22 cellular contexts compared by ENCODE assay signal in the genomic region with DNA sequence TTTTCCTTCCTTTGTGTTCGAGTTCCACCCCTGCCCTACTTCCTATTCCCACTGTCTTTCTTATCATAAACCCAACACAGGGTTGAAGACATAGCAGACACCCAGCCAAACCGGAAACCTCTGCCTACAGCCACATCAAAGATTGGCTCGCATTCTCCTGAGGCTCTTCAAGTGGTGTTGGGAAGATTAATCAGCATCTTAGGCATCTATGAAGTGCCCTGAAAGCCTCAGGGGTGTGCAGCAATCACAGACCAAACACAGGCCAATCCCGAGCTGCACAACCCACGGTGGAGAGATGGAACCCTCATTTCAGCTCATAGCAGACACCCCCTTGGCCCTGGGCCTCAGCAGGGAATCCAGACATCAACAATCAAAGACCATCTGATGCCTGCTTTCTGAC.
DNase-seq lines count a peak whose midpoint lies in the region; ATAC-seq, FAIRE-seq and TF ChIP-seq lines count a peak whose summit lies in the region.
"Had no signal": no experiment of that assay in that cellular context is flagged by ENCODE, and none has a peak within 500 bp of the region (broad histone marks: within the 10 kb centered on the region; RNA-seq: fewer than 3 reads in every experiment).

No MANE protein-coding gene starts in this region.

- DNase-seq in HepG2 (ENCODE audit: low spot score) = no peak
- no peak for DNase-seq in Panc1 (ENCODE audit: low read depth, low spot score)
- peak; percentile 68 for DNase-seq in dermis blood vessel endothelial cell
- no peak for DNase-seq in smooth muscle cell (lab: John Stamatoyannopoulos, UW; ENCODE audit: unreplicated experiment)
- no peak for DNase-seq in cortex of kidney (lab: John Stamatoyannopoulos, UW)
- DNase-seq in DMS53 treated with DMSO at 0.1 percent for 48 hours (lab: John Stamatoyannopoulos, UW; ENCODE audit: unreplicated experiment) = no peak
- DNase-seq: activated effector memory CD4-positive, alpha-beta T cell treated with anti-CD3 and anti-CD28 coated beads, Interleukin-2, amount 50 U/mL, for 16 hours; body of pancreas; COR-L47; effector CD8-positive, alpha-beta T cell; left ventricle myocardium inferior; NCI-H446 treated with DMSO at 0.1 percent for 48 hours; SK-N-SH; spleen; stimulated activated naive CD4-positive, alpha-beta T cell; uterus; WERI-Rb-1 had no signal

- TF ChIP-seq EP300 in HepG2 (IDR thresholded peaks at IDR 0.05; ENCODE audit: low read depth in 2 of 2, low read length in 2 of 2) (no peak), HepG2 (CRISPR knock-in tag; IDR thresholded peaks at IDR 0.05; ENCODE audit: borderline replicate concordance) (no peak)

- CTCF ChIA-PET in HepG2 (lab: Yijun Ruan, JAX; ENCODE audit: low intra/inter-chr PET ratio, low total read pairs) = no interaction called here
- CTCF ChIA-PET in Panc1 (lab: Charles Lee) = no interaction called here

- H3K79me2 ChIP-seq in HepG2 (ENCODE audit: insufficient read depth, low read length) (no peaks in the 10 kb centered on the region), smooth muscle cell (ENCODE audit: low read depth) (no peaks in the 10 kb centered on the region)

- intact Hi-C loops in HepG2 (cut with micrococcal nuclease; ENCODE audit: unreplicated experiment) (no loop called here), Panc1 (cut with micrococcal nuclease; ENCODE audit: unreplicated experiment) (no loop called here)

- FAIRE-seq in HepG2 (lab: Jason Lieb, UNC) = no peak
- FAIRE-seq: frontal cortex, pancreas had no signal

- H4K20me1 ChIP-seq in HepG2 (ENCODE audit: insufficient read depth, low read length) (no peaks in the 10 kb centered on the region), smooth muscle cell (ENCODE audit: low read depth) (no peaks in the 10 kb centered on the region)

- peaks cover 5% of the 10 kb centered on the region for H3F3A ChIP-seq in smooth muscle cell (ENCODE audit: low read depth)

- no peak for TF ChIP-seq POLR2A in HepG2 (IDR thresholded peaks at IDR 0.05; ENCODE audit: insufficient read depth in 1 of 2, low read depth in 2 of 2, low read length in 2 of 2)

- H3K27ac ChIP-seq in liver (ENCODE audit: low read depth in 1 of 2, low read length in 2 of 2) = no peak overlapping the region
- H3K27ac ChIP-seq in HepG2 (ENCODE audit: extremely low read length, insufficient read depth, low read length) = no peak overlapping the region
- peak overlapping the region; percentile 40; the same call in 1 of the 2 replicates for H3K27ac ChIP-seq in Panc1 (ENCODE audit: low read length)
- peak overlapping the region; percentile 45 for H3K27ac ChIP-seq in smooth muscle cell (ENCODE audit: low read depth)
- H3K27ac ChIP-seq: body of pancreas, KMS-11, left ventricle myocardium inferior, pancreas, uterus, WERI-Rb-1 had no signal

- H3K27me3 ChIP-seq in liver (ENCODE audit: control insufficient read depth in 4 of 4, insufficient read depth in 4 of 4, low read length in 3 of 4) (no peaks in the 10 kb centered on the region), HepG2 (ENCODE audit: control insufficient read depth in 1 of 2, insufficient read depth in 2 of 2, low read length in 2 of 2) (peaks cover 1 to 73% of the 10 kb centered on the region in 2 experiments; a peak in 4 of 5 replicates), Panc1 (ENCODE audit: control insufficient read depth, insufficient read depth, low read length) (no peaks in the 10 kb centered on the region), smooth muscle cell (ENCODE audit: low read depth) (no peaks in the 10 kb centered on the region)
- H3K27me3 ChIP-seq: body of pancreas, pancreas, spleen, uterus had no signal

- in situ Hi-C loops in HepG2 (cut with HindIII; ENCODE audit: extremely low pct_ligation_motif_present, low pct_unique_long_range_greater_than_20kb) = no loop called here
- in situ Hi-C loops in Panc1 (cut with HindIII; ENCODE audit: low pct_unique_long_range_greater_than_20kb, low sequenced_read_pairs) = no loop called here

- no peaks in the 10 kb centered on the region for H3K9me3 ChIP-seq in liver (ENCODE audit: control insufficient read depth in 4 of 4, low read length in 3 of 4)
- no peaks in the 10 kb centered on the region for H3K9me3 ChIP-seq in HepG2 (ENCODE audit: low read length)
- no peaks in the 10 kb centered on the region for H3K9me3 ChIP-seq in Panc1 (ENCODE audit: control insufficient read depth, insufficient read depth, low read depth, low read length)
- no peaks in the 10 kb centered on the region for H3K9me3 ChIP-seq in smooth muscle cell (replicated peaks; ENCODE audit: low read depth)
- H3K9me3 ChIP-seq: body of pancreas, left ventricle myocardium inferior, pancreas, SK-N-SH, spleen, uterus had no signal

- H2AFZ ChIP-seq in HepG2 (ENCODE audit: low read length) (no peak overlapping the region), smooth muscle cell (ENCODE audit: low read depth) (no peak overlapping the region)

- TF ChIP-seq CTCF in liver (IDR thresholded peaks at IDR 0.05; ENCODE audit: low read depth, low read length, missing input control) = no peak
- TF ChIP-seq CTCF in HepG2 (CRISPR knock-in tag; IDR thresholded peaks at IDR 0.05) = no peak
- no peak for TF ChIP-seq CTCF in Panc1 (IDR thresholded peaks at IDR 0.05)
- TF ChIP-seq CTCF in smooth muscle cell (IDR thresholded peaks at IDR 0.05; ENCODE audit: borderline replicate concordance, insufficient read depth, poor library complexity, severe bottlenecking) = no peak

- BruUV-seq in HepG2 (replicated peaks; lab: Mats Ljungman, UMichigan) (no TSS peak), Panc1 (replicated peaks; lab: Mats Ljungman, UMichigan) (no TSS peak)

- ATAC-seq in HepG2 = no peak
- ATAC-seq in Panc1 = no peak
- no peak for ATAC-seq in GM21576 (IDR thresholded peaks at IDR 0.05; ENCODE audit: unreplicated experiment)
- ATAC-seq: body of pancreas, pancreas had no signal

- no peak overlapping the region for H3K9ac ChIP-seq in liver (ENCODE audit: low read depth in 1 of 2, low read length in 2 of 2)
- H3K9ac ChIP-seq in HepG2 (ENCODE audit: insufficient read depth, low read depth, low read length) = no peak overlapping the region
- H3K9ac ChIP-seq in smooth muscle cell (ENCODE audit: low read depth) = no peak overlapping the region
- H3K9ac ChIP-seq: KMS-11, SK-N-SH had no signal

- TF ChIP-seq RAD21 in liver (IDR thresholded peaks at IDR 0.05) (no peak), HepG2 (CRISPR knock-in tag; IDR thresholded peaks at IDR 0.05) (no peak)

- WGBS in liver = 71% methylated on average over 5 of the region's 5 CpGs
- WGBS in HepG2 (ENCODE audit: low lambda C conversion rate) = 16% methylated on average over 5 of the region's 5 CpGs
- WGBS in smooth muscle cell (ENCODE audit: low lambda C conversion rate) = 12% methylated on average over 5 of the region's 5 CpGs

- H3K36me3 ChIP-seq in liver (ENCODE audit: control insufficient read depth in 4 of 4, insufficient read depth in 3 of 4, low read depth in 1 of 4, low read length in 3 of 4) = no peaks in the 10 kb centered on the region
- H3K36me3 ChIP-seq in HepG2 (replicated peaks in 1 of 2; ENCODE audit: control insufficient read depth in 1 of 2, insufficient read depth in 2 of 2, low read length in 2 of 2) = no peaks in the 10 kb centered on the region
- no peaks in the 10 kb centered on the region for H3K36me3 ChIP-seq in Panc1 (ENCODE audit: control insufficient read depth, insufficient read depth, low read length)
- no peaks in the 10 kb centered on the region for H3K36me3 ChIP-seq in smooth muscle cell (ENCODE audit: low read depth)
- H3K36me3 ChIP-seq: left ventricle myocardium inferior, pancreas, spleen, uterus, WERI-Rb-1 had no signal

- no peaks in the 10 kb centered on the region for H3K4me1 ChIP-seq in liver (ENCODE audit: control insufficient read depth in 4 of 4, insufficient read depth in 4 of 4, low read length in 3 of 4)
- peaks cover 15% of the 10 kb centered on the region for H3K4me1 ChIP-seq in HepG2 (ENCODE audit: insufficient read depth, low read length)
- H3K4me1 ChIP-seq in Panc1 (ENCODE audit: control insufficient read depth, insufficient read depth, low read length) = no peaks in the 10 kb centered on the region
- no peaks in the 10 kb centered on the region for H3K4me1 ChIP-seq in smooth muscle cell (ENCODE audit: low read depth)
- H3K4me1 ChIP-seq: body of pancreas, left ventricle myocardium inferior, pancreas, uterus had no signal

- POLR2A ChIA-PET in HepG2 (lab: Yijun Ruan, JAX) (no interaction called here), Panc1 (lab: Charles Lee) (no interaction called here)

- H3K4me3 ChIP-seq in liver (ENCODE audit: low read depth in 1 of 3, low read length in 3 of 3) = no peak overlapping the region
- H3K4me3 ChIP-seq in HepG2 (replicated peaks in 1 of 3; ENCODE audit: insufficient read depth in 1 of 3, low read depth in 2 of 3, low read length in 3 of 3) = no peak overlapping the region
- H3K4me3 ChIP-seq in Panc1 (ENCODE audit: low read depth in 2 of 2, low read length in 2 of 2) = no peak overlapping the region
- no peak overlapping the region for H3K4me3 ChIP-seq in smooth muscle cell
- H3K4me3 ChIP-seq: body of pancreas, left ventricle myocardium inferior, pancreas, spleen, uterus had no signal

- no peak overlapping the region for H3K4me2 ChIP-seq in HepG2 (ENCODE audit: low read depth, low read length)
- H3K4me2 ChIP-seq in smooth muscle cell = peak overlapping the region; percentile 42
- H3K4me2 ChIP-seq: KMS-11, SK-N-SH had no signal

TF ChIP-seq in liver, 16 proteins besides CTCF, POLR2A, EP300 and RAD21 (continues in another document):
- TF ChIP-seq NR2F2 (IDR thresholded peaks at IDR 0.05) (peak; percentile 12), GABPA (IDR thresholded peaks at IDR 0.05 in 1 of 2, conservative IDR thresholded peaks at IDR 0.05 in 1 of 2) (no peak)

TF ChIP-seq in HepG2, 621 proteins besides CTCF, POLR2A, EP300 and RAD21 (continues in another document):
- no peak for TF ChIP-seq ZNF337 (CRISPR knock-in tag; IDR thresholded peaks at IDR 0.05; ENCODE audit: borderline replicate concordance, low read depth)
- no peak for TF ChIP-seq BHLHE40 (IDR thresholded peaks at IDR 0.05; ENCODE audit: low read length)
- no peak for TF ChIP-seq ZNF510 (CRISPR knock-in tag; IDR thresholded peaks at IDR 0.05; ENCODE audit: low read depth)
- TF ChIP-seq, protein P1, sequence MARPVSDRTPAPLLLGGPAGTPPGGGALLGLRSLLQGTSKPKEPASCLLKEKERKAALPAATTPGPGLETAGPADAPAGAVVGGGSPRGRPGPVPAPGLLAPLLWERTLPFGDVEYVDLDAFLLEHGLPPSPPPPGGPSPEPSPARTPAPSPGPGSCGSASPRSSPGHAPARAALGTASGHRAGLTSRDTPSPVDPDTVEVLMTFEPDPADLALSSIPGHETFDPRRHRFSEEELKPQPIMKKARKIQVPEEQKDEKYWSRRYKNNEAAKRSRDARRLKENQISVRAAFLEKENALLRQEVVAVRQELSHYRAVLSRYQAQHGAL (CRISPR knock-in tag; IDR thresholded peaks at IDR 0.05; ENCODE audit: not compliant biosample characterization) = no peak
- TF ChIP-seq ATAD3A (CRISPR knock-in tag; IDR thresholded peaks at IDR 0.05) = no peak
- TF ChIP-seq ZC3H4 (CRISPR knock-in tag; IDR thresholded peaks at IDR 0.05; ENCODE audit: borderline replicate concordance) = no peak

Comparison
In these comparisons a context has a peak if more than half of its experiments do, and no peak if none do; other contexts are left out.
1. H3K27ac ChIP-seq: peak in Panc1 (single experiment) and smooth muscle cell (single experiment); none in liver (0 of 2) and HepG2 (single experiment).